ENCODE assay signal across 17 cellular contexts in genomic region chr16:67443299-67443698, GRCh38. TPM values are rescaled to one million over a fixed set of nuclear protein-coding genes. Genes with fewer than 3 reads are reported as not detected.
DNase-seq lines count a peak whose midpoint lies in the region; ATAC-seq and TF ChIP-seq lines count a peak whose summit lies in the region.
"Had no signal": no experiment of that assay in that cellular context is flagged by ENCODE, and none has a peak within 500 bp of the region (broad histone marks: within the 10 kb centered on the region; RNA-seq: fewer than 3 reads in every experiment).

No MANE protein-coding gene starts in this region.

- peaks cover 14% of the 10 kb centered on the region for H3K36me3 Mint-ChIP-seq in nephron progenitor cell (ENCODE audit: low read depth)

- H3K9me3 Mint-ChIP-seq in nephron progenitor cell, result no peaks in the 10 kb centered on the region
- H3K9me3 Mint-ChIP-seq: HFFc6 had no signal

- CTCF ChIA-PET in RWPE1 (lab: Yijun Ruan, JAX), result interaction anchor here (0.5 to 2.1 kb wide), 3 partner anchors 23 to 462 kb away, joined by 3 to 8 read pairs (median 4); no protein-coding TSS in a partner anchor

- no peak overlapping the region for H3K4me3 Mint-ChIP-seq in nephron progenitor cell
- H3K4me3 Mint-ChIP-seq: HFFc6 had no signal

- peaks cover 0 to 65% (median 40%) of the 10 kb centered on the region in 4 donors for H3K4me1 ChIP-seq in tibial nerve

- peak overlapping the region; percentile 32 for H3K27ac Mint-ChIP-seq in nephron progenitor cell
- H3K27ac Mint-ChIP-seq: HFFc6 had no signal

- H3K4me1 Mint-ChIP-seq in nephron progenitor cell, result peaks cover 55% of the 10 kb centered on the region

- H3K27me3 ChIP-seq in tibial nerve, result no peaks in the 10 kb centered on the region
- H3K27me3 ChIP-seq: BLaER1 treated with 17β-estradiol and CSF1 and Interleukin-3, amounts not matched to agents 10 nM and 100 nM; neutrophil had no signal

- peaks cover 0 to 48% (median 3%) of the 10 kb centered on the region in 3 donors for H3K36me3 ChIP-seq in tibial nerve

- no peak for TF ChIP-seq POLR2A in tibial nerve (IDR thresholded peaks at IDR 0.05)

- ATAC-seq in GM21447 (IDR thresholded peaks at IDR 0.05; ENCODE audit: unreplicated experiment) (no peak), GM18858 (IDR thresholded peaks at IDR 0.05; ENCODE audit: unreplicated experiment) (no peak)

- H3K27ac ChIP-seq in RWPE1 (peak overlapping the region; percentile 16), tibial nerve (peak overlapping the region in 3 of 4 donors; percentile 35 to 72 (median 71))
- H3K27ac ChIP-seq: BLaER1 treated with 17β-estradiol and CSF1 and Interleukin-3, amounts not matched to agents 10 nM and 100 nM; neutrophil had no signal

- TF ChIP-seq EP300 in tibial nerve (IDR thresholded peaks at IDR 0.05), result peak in 1 of 2 donors; percentile 67

- TF ChIP-seq CTCF in RWPE1 (conservative IDR thresholded peaks at IDR 0.05; ENCODE audit: low read depth) (no peak), fibroblast of villous mesenchyme (IDR thresholded peaks at IDR 0.05; ENCODE audit: insufficient read depth, low read depth, low read length) (no peak), nephron progenitor cell (IDR thresholded peaks at IDR 0.05) (no peak), tibial nerve (IDR thresholded peaks at IDR 0.05) (no peak)

- POLR2A ChIA-PET in RWPE1 (lab: Yijun Ruan, JAX; ENCODE audit: low non-redundant PET), result interaction anchor here (0.6 kb wide), 1 partner anchor 629 kb away, joined by 3 read pairs; no protein-coding TSS in a partner anchor

- no peaks in the 10 kb centered on the region for H3K9me3 ChIP-seq in tibial nerve
- H3K9me3 ChIP-seq: BLaER1 treated with 17β-estradiol and CSF1 and Interleukin-3, amounts not matched to agents 10 nM and 100 nM; neutrophil had no signal

- 26 to 42% methylated on average over 5 of the region's 5 CpGs for WGBS in tibial nerve, 2 donors

- no peak overlapping the region for H3K4me3 ChIP-seq in fibroblast of villous mesenchyme (ENCODE audit: low read depth, low read length)
- no peak overlapping the region for H3K4me3 ChIP-seq in tibial nerve
- H3K4me3 ChIP-seq: BLaER1 treated with 17β-estradiol and CSF1 and Interleukin-3, amounts not matched to agents 10 nM and 100 nM had no signal

- no peaks in the 10 kb centered on the region for H3K27me3 Mint-ChIP-seq in nephron progenitor cell (ENCODE audit: low read depth, poor library complexity)

- DNase-seq in RWPE1 (ENCODE audit: low spot score) (no peak), fibroblast of villous mesenchyme (ENCODE audit: low read depth) (peak; percentile 81), nephron progenitor cell (no peak), tibial nerve (ENCODE audit: low spot score in 2 of 2) (peak; percentile 50 to 80), inferior parietal cortex (ENCODE audit: extremely low spot score) (no peak), T-helper 2 cell (no peak)
- DNase-seq: amygdala; cortex of kidney; EL; HFFc6; NCI-H774; stimulated activated CD4-positive, alpha-beta T cell treated with anti-CD3 and anti-CD28 coated beads, Interleukin-12 subunit alpha, Interleukin-12 subunit beta, amount 100 ng/mL, for 4 hours had no signal

RNA-seq across cellular contexts. Expression of gene HSD11B2, which starts 12.4 kb away (rescaled TPM):
- not detected in 2 replicates for total RNA-seq in fibroblast of villous mesenchyme
- total RNA-seq in tibial nerve, result 1 to 10 TPM in 1 of 4 donors, under 1 TPM in 2, not detected in 1; 0.20 to 2.9 (median 0.60) TPM
- total RNA-seq: HFFc6 had no signal

RNA-seq across cellular contexts. Expression of gene ZDHHC1, which starts 27.0 kb away (rescaled TPM):
- 5.2 and 8.1 TPM in 2 replicates for total RNA-seq in fibroblast of villous mesenchyme
- 10 to 100 TPM; 24.3 to 46.2 (median 32.8) TPM for total RNA-seq in tibial nerve

RNA-seq across cellular contexts. Expression of gene ATP6V0D1, which starts 37.7 kb away (rescaled TPM):
- total RNA-seq in fibroblast of villous mesenchyme, result 107 and 122 TPM in 2 replicates
- 100 to 1,000 TPM in 1 of 4 donors, 10 to 100 TPM in 3; 55.1 to 113 (median 73.7) TPM for total RNA-seq in tibial nerve

RNA-seq across cellular contexts. Expression of gene AGRP, which starts 40.0 kb away (rescaled TPM):
- total RNA-seq in fibroblast of villous mesenchyme (not detected in 2 replicates), tibial nerve (not detected)
- total RNA-seq: HFFc6, MCF 10A had no signal

RNA-seq across cellular contexts. Expression of gene TPPP3, which starts 50.0 kb away (rescaled TPM):
- total RNA-seq in fibroblast of villous mesenchyme (0.86 and 0.97 TPM in 2 replicates), tibial nerve (10 to 100 TPM in 2 of 4 donors, 1 to 10 TPM in 2; 5.7 to 13.6 (median 9.9) TPM)
- total RNA-seq: MCF 10A had no signal

Comparison
In these comparisons a context has a peak if more than half of its experiments do, and no peak if none do; other contexts are left out.
1. DNase-seq: peak in fibroblast of villous mesenchyme (single experiment) and tibial nerve (2 of 2); none in RWPE1 (single experiment), nephron progenitor cell (single experiment), inferior parietal cortex (single experiment) and T-helper 2 cell (0 of 5).